In the genomic region with DNA sequence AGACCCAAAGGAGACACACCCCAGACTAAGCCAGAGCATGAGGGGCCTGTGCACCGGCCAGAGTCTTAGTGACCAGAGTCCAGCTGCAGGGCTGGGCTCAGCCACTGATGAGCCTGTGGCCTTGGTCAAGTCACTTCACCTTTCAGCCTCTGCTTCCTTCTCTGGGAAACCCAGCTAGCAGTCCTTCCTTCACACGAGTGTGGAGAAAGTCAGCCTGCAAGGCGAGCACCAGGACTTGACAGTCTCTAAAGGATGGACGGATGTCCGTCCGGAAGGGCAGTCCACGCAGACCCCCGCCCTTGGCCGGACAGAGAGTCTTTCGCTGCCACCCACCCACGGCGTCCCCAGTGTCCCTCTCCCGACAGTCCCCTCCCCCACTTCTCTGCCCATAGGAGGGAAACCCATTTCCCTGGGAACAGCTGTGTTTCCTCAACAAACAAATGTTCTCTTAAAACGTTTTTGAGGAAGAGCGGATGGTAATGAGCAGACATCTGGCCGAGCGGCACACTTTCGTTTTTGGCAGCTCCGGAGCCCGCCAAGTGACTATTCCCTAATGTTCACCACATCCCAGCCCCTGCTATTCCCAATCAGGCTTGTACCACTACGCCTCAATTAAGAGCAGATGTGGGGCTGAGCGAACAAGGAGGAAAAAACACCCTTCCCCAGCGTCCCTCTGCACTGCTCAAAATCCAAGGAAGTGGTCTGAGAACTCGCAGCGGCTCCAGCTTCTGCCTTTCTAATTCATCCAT, we compare ENCODE assay signal across 11 cellular contexts.
DNase-seq lines count a peak whose midpoint lies in the region; ATAC-seq, FAIRE-seq and TF ChIP-seq lines count a peak whose summit lies in the region.
"Had no signal": no experiment of that assay in that cellular context is flagged by ENCODE, and none has a peak within 500 bp of the region (broad histone marks: within the 10 kb centered on the region; RNA-seq: fewer than 3 reads in every experiment).

No MANE protein-coding gene starts in this region.

- H3K36me3 Mint-ChIP-seq in astrocyte (ENCODE audit: low read depth, unreplicated experiment): no peaks in the 10 kb centered on the region
- no peaks in the 10 kb centered on the region for H3K36me3 Mint-ChIP-seq in activated CD4-positive, alpha-beta memory T cell treated with anti-CD3 and anti-CD28 coated beads for 36 hours

- 43% methylated on average over 25 of the region's 25 CpGs for whole genome bisulfite sequencing in right cardiac atrium
- 43 to 68% (median 58%) methylated on average over 19 to 25 of the region's 25 CpGs for WGBS in spleen, 5 donors

- no peaks in the 10 kb centered on the region for H3K79me2 ChIP-seq in astrocyte (ENCODE audit: insufficient read depth, low read length)

- DNase-seq in GM03348 (ENCODE audit: low spot score) (peak; percentile 81), astrocyte (ENCODE audit: low read depth) (no peak), right cardiac atrium (peak; percentile 43 to 82 (median 82)), spleen (no peak), T1000 (lab: John Stamatoyannopoulos, UW) (no peak), NCI-H2081 treated with DMSO at 0.1 percent for 48 hours (lab: John Stamatoyannopoulos, UW) (no peak), H54 (ENCODE audit: insufficient read length, low spot score) (no peak)
- no peak for DNase-seq in activated CD4-positive, alpha-beta memory T cell treated with anti-CD3 and anti-CD28 coated beads for 36 hours
- DNase-seq: activated T-cell treated with anti-CD3 and anti-CD28 coated beads, Interleukin-2, amount 50 U/mL, for 4 hours had no signal

- H3K27me3 ChIP-seq in astrocyte (ENCODE audit: insufficient read depth, low read length) (no peaks in the 10 kb centered on the region), right cardiac atrium (ENCODE audit: control insufficient read depth, insufficient read depth) (no peaks in the 10 kb centered on the region), spleen (replicated peaks in 1 of 7) (no peaks in the 10 kb centered on the region)

- H3K4me3 ChIP-seq in astrocyte (ENCODE audit: insufficient read depth, low read depth, low read length) (peak overlapping the region; percentile 21), right cardiac atrium (ENCODE audit: low read length) (peak overlapping the region; percentile 30), spleen (peak overlapping the region in 7 of 8 donors; percentile 10 to 62 (median 27))
- H3K4me3 ChIP-seq: mucosa of descending colon had no signal

- peaks cover 10% of the 10 kb centered on the region for H3K9me3 Mint-ChIP-seq in astrocyte (ENCODE audit: unreplicated experiment)
- peaks cover 24% of the 10 kb centered on the region for H3K9me3 Mint-ChIP-seq in activated CD4-positive, alpha-beta memory T cell treated with anti-CD3 and anti-CD28 coated beads for 36 hours
- H3K9me3 Mint-ChIP-seq: activated T-cell treated with anti-CD3 and anti-CD28 coated beads, Interleukin-2, amount 50 U/mL, for 4 hours had no signal

- H3K27ac Mint-ChIP-seq in astrocyte (ENCODE audit: unreplicated experiment): peak overlapping the region; percentile 10
- no peak overlapping the region for H3K27ac Mint-ChIP-seq in activated CD4-positive, alpha-beta memory T cell treated with anti-CD3 and anti-CD28 coated beads for 36 hours

- H3K36me3 ChIP-seq in astrocyte (ENCODE audit: insufficient read depth, low read length): no peaks in the 10 kb centered on the region
- no peaks in the 10 kb centered on the region for H3K36me3 ChIP-seq in spleen

- peaks cover 25% of the 10 kb centered on the region for H3K4me1 Mint-ChIP-seq in astrocyte (ENCODE audit: low read depth, unreplicated experiment)
- peaks cover 13% of the 10 kb centered on the region for H3K4me1 Mint-ChIP-seq in activated CD4-positive, alpha-beta memory T cell treated with anti-CD3 and anti-CD28 coated beads for 36 hours (ENCODE audit: low read depth)

- intact Hi-C loops in right cardiac atrium (cut with DNase I): loop anchor here in 1 of 4 donors (10.0 kb wide), 1 partner anchor 899 kb away; no protein-coding TSS in a partner anchor
- intact Hi-C loops in spleen (cut with DNase I; ENCODE audit: low total_unique reads): no loop called here
- intact Hi-C loops in activated CD4-positive, alpha-beta memory T cell treated with anti-CD3 and anti-CD28 coated beads for 36 hours (cut with micrococcal nuclease): no loop called here

- POLR2A ChIA-PET in activated CD4-positive, alpha-beta memory T cell treated with anti-CD3 and anti-CD28 coated beads for 36 hours (lab: Charles Lee): no interaction called here

- H3K9me3 ChIP-seq in astrocyte (ENCODE audit: insufficient read depth, low read depth, low read length) (peaks cover 6% of the 10 kb centered on the region), right cardiac atrium (ENCODE audit: control insufficient read depth, low read length) (no peaks in the 10 kb centered on the region), spleen (peaks cover 0 to 38% (median 15%) of the 10 kb centered on the region in 8 donors)
- H3K9me3 ChIP-seq: mucosa of descending colon had no signal

- H3K4me2 ChIP-seq in astrocyte (ENCODE audit: low read length): peak overlapping the region; percentile 66

- peak; percentile 53 to 56 for ATAC-seq in right cardiac atrium
- ATAC-seq: activated T-cell treated with anti-CD3 and anti-CD28 coated beads, Interleukin-2, amount 50 U/mL, for 4 hours; mucosa of descending colon had no signal

- H3K4me3 Mint-ChIP-seq in astrocyte (ENCODE audit: unreplicated experiment): no peak overlapping the region
- no peak overlapping the region for H3K4me3 Mint-ChIP-seq in activated CD4-positive, alpha-beta memory T cell treated with anti-CD3 and anti-CD28 coated beads for 36 hours
- H3K4me3 Mint-ChIP-seq: activated T-cell treated with anti-CD3 and anti-CD28 coated beads, Interleukin-2, amount 50 U/mL, for 4 hours had no signal

- TF ChIP-seq CTCF in astrocyte (IDR thresholded peaks at IDR 0.05; ENCODE audit: insufficient read depth, low read depth, low read length): no peak
- TF ChIP-seq CTCF in spleen (IDR thresholded peaks at IDR 0.05 in 8 of 11, conservative IDR thresholded peaks at IDR 0.05 in 3 of 11): no peak

- TF ChIP-seq POLR2A in spleen (IDR thresholded peaks at IDR 0.05): no peak
- TF ChIP-seq POLR2A in H54 (IDR thresholded peaks at IDR 0.05; ENCODE audit: low read depth, low read length): no peak

- H4K20me1 ChIP-seq in astrocyte (ENCODE audit: insufficient read depth, low read length): no peaks in the 10 kb centered on the region

- H3K9ac ChIP-seq in astrocyte (ENCODE audit: low read length): peak overlapping the region; percentile 28

- H2AFZ ChIP-seq in astrocyte (ENCODE audit: low read depth, low read length): no peak overlapping the region

- peaks cover 16% of the 10 kb centered on the region for H3K4me1 ChIP-seq in astrocyte (ENCODE audit: insufficient read depth, low read length)
- peaks cover 4% of the 10 kb centered on the region for H3K4me1 ChIP-seq in right cardiac atrium (ENCODE audit: control insufficient read depth, insufficient read depth, low read length)
- H3K4me1 ChIP-seq in spleen: peaks cover 0 to 18% (median 9%) of the 10 kb centered on the region in 6 donors

- H3K27ac ChIP-seq in astrocyte (ENCODE audit: low read depth, low read length) (no peak overlapping the region), right cardiac atrium (ENCODE audit: low read length) (peak overlapping the region; percentile 7), spleen (peak overlapping the region in 6 of 8 donors; percentile 23 to 72 (median 57))

- peaks cover 8% of the 10 kb centered on the region for H3K27me3 Mint-ChIP-seq in astrocyte (ENCODE audit: low read depth, unreplicated experiment)
- H3K27me3 Mint-ChIP-seq in activated CD4-positive, alpha-beta memory T cell treated with anti-CD3 and anti-CD28 coated beads for 36 hours: peaks cover 3% of the 10 kb centered on the region

- no peak for FAIRE-seq in astrocyte (lab: Jason Lieb, UNC)
- no peak for FAIRE-seq in H54 (lab: Jason Lieb, UNC)
- FAIRE-seq: G401.6 had no signal

- CTCF ChIA-PET in activated CD4-positive, alpha-beta memory T cell treated with anti-CD3 and anti-CD28 coated beads for 36 hours (lab: Charles Lee): no interaction called here

Comparison
In these comparisons a context has a peak if more than half of its experiments do, and no peak if none do; other contexts are left out.
1. DNase-seq: peak in GM03348 (single experiment) and right cardiac atrium (3 of 3); none in astrocyte (single experiment), spleen (single experiment), T1000 (single experiment), NCI-H2081 treated with DMSO at 0.1 percent for 48 hours (single experiment), activated CD4-positive, alpha-beta memory T cell treated with anti-CD3 and anti-CD28 coated beads for 36 hours (single experiment) and H54 (single experiment).
2. Peak in every context shown above with its lines, with median percentiles within 50 percentile points of each other: H3K4me3 ChIP-seq.